Comparison of ENCODE assay signal across 11 cellular contexts in the genomic region with DNA sequence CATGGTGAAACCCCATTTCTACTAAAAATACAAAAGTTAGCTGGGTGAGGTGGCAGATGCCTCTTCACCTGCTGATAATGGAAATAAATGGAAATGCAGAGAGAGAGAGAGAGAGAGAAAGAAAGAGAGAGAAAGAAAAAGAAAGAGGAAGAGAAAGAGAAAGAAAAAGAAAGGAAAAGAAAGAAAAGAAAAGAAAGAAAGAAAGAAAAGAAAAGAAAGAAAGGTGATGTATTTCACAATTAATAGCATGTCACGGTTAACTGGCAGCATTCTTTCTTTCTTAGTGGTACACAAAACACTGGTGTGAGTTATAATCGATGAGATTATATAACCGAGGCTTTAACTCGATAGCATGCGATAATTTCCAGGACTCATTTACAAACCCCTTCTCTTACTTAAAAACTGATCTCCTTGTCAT. TPM values are rescaled to one million over a fixed set of nuclear protein-coding genes. Genes with fewer than 3 reads are reported as not detected.
DNase-seq lines count a peak whose midpoint lies in the region; ATAC-seq and TF ChIP-seq lines count a peak whose summit lies in the region.
"Had no signal": no experiment of that assay in that cellular context is flagged by ENCODE, and none has a peak within 500 bp of the region (broad histone marks: within the 10 kb centered on the region; RNA-seq: fewer than 3 reads in every experiment).

No MANE protein-coding gene starts in this region.

- WGBS in GM23248 (ENCODE audit: low coverage in 1 of 2, low lambda C conversion rate in 2 of 2, missing lambda C conversion rate in 2 of 2), 2 experiments, result 9 to 11% methylated on average over 5 of the region's 5 CpGs
- WGBS in mammary epithelial cell (ENCODE audit: low coverage, missing lambda C conversion rate), result 59% methylated on average over 5 of the region's 5 CpGs

- no peaks in the 10 kb centered on the region for H4K20me1 ChIP-seq in GM23248 (ENCODE audit: insufficient read depth)
- H4K20me1 ChIP-seq in mammary epithelial cell (ENCODE audit: insufficient read depth, low read length), result no peaks in the 10 kb centered on the region

- H3K27me3 ChIP-seq in GM23248 (replicated peaks; ENCODE audit: insufficient read depth) (no peaks in the 10 kb centered on the region), mammary epithelial cell (ENCODE audit: insufficient read depth, low read length) (no peaks in the 10 kb centered on the region)
- H3K27me3 ChIP-seq: left lung had no signal

- no peak overlapping the region for H2AFZ ChIP-seq in GM23248
- no peak overlapping the region for H2AFZ ChIP-seq in mammary epithelial cell (ENCODE audit: low read depth, low read length)

- H3K27ac Mint-ChIP-seq in neural crest cell (ENCODE audit: unreplicated experiment), result no peak overlapping the region

- no peaks in the 10 kb centered on the region for H3K27me3 Mint-ChIP-seq in neural crest cell (ENCODE audit: low read depth)
- H3K27me3 Mint-ChIP-seq: T-cell had no signal

- CTCF ChIA-PET in mammary epithelial cell (lab: Charles Lee; ENCODE audit: low non-redundant PET), result no interaction called here

- H3K4me2 ChIP-seq in GM23248 (ENCODE audit: unreplicated experiment) (peak overlapping the region; percentile 77), mammary epithelial cell (ENCODE audit: insufficient read depth, low read depth, low read length) (peak overlapping the region; percentile 63)

- BruUV-seq in mammary epithelial cell (replicated peaks; lab: Mats Ljungman, UMichigan), result no TSS peak

- no peaks in the 10 kb centered on the region for H3K36me3 ChIP-seq in GM23248 (ENCODE audit: low read depth)
- H3K36me3 ChIP-seq in mammary epithelial cell (ENCODE audit: insufficient read depth, low read length), result no peaks in the 10 kb centered on the region

- H3K4me3 ChIP-seq in GM23248, result peak overlapping the region; percentile 51
- H3K4me3 ChIP-seq in mammary epithelial cell (replicated peaks in 1 of 3; ENCODE audit: insufficient read depth in 1 of 3, low read depth in 2 of 3, low read length in 3 of 3), result no peak overlapping the region
- H3K4me3 ChIP-seq: left lung had no signal

- no peaks in the 10 kb centered on the region for H3K9me2 ChIP-seq in GM23248 (ENCODE audit: insufficient read depth)

- H3K9me3 ChIP-seq in GM23248 (ENCODE audit: low read depth), result no peaks in the 10 kb centered on the region
- no peaks in the 10 kb centered on the region for H3K9me3 ChIP-seq in mammary epithelial cell (replicated peaks; ENCODE audit: insufficient read depth, low read length)
- H3K9me3 ChIP-seq: left lung had no signal

- H3K9ac ChIP-seq in GM23248, result peak overlapping the region; percentile 47
- no peak overlapping the region for H3K9ac ChIP-seq in mammary epithelial cell (ENCODE audit: insufficient read depth, low read length)

- H3K36me3 Mint-ChIP-seq in neural crest cell (ENCODE audit: low read depth), result peaks cover 7% of the 10 kb centered on the region

- peak overlapping the region; percentile 59 for H3K4me3 Mint-ChIP-seq in neural crest cell
- H3K4me3 Mint-ChIP-seq: activated T-helper 1 cell treated with anti-CD3 and anti-CD28 coated beads, Interleukin-12 subunit alpha, Interleukin-12 subunit beta, Interleukin-2, Interleukin-4 antibody, amounts not matched to agents 30 ng/mL and 10 ng/mL and 1 ng/mL, durations not matched to agents 14 hours and 24 hours and 36 hours had no signal

- peaks cover 11% of the 10 kb centered on the region for H3F3A ChIP-seq in GM23248 (ENCODE audit: insufficient read depth)

- dilution Hi-C loops in mammary epithelial cell (cut with HindIII; ENCODE audit: low sequenced_read_pairs), result no loop called here

- H3K9me3 Mint-ChIP-seq in neural crest cell, result no peaks in the 10 kb centered on the region
- H3K9me3 Mint-ChIP-seq: activated T-helper 1 cell treated with anti-CD3 and anti-CD28 coated beads, Interleukin-12 subunit alpha, Interleukin-12 subunit beta, Interleukin-2, Interleukin-4 antibody, amounts not matched to agents 30 ng/mL and 10 ng/mL and 1 ng/mL, durations not matched to agents 14 hours and 24 hours and 36 hours; T-cell had no signal

- H3K79me2 ChIP-seq in GM23248 (ENCODE audit: insufficient read depth) (peaks cover 83% of the 10 kb centered on the region), mammary epithelial cell (ENCODE audit: insufficient read depth, low read length) (peaks cover 34% of the 10 kb centered on the region)

- H3K4me1 Mint-ChIP-seq in neural crest cell, result peaks cover 47% of the 10 kb centered on the region

- intact Hi-C loops in mammary epithelial cell (cut with micrococcal nuclease), result no loop called here

- DNase-seq in GM23248 (peak; percentile 30), mammary epithelial cell (no peak), neural crest cell (ENCODE audit: low read depth, low spot score) (no peak), GM03348 (ENCODE audit: low spot score) (no peak), NCI-H2171 treated with DMSO at 0.1 percent for 48 hours (lab: John Stamatoyannopoulos, UW) (no peak)
- DNase-seq: Karpas-422, left lung, NCI-H526, T-cell had no signal

- peaks cover 23% of the 10 kb centered on the region for H3K4me1 ChIP-seq in GM23248 (ENCODE audit: insufficient read depth)
- H3K4me1 ChIP-seq in mammary epithelial cell (ENCODE audit: insufficient read depth, low read length), result peaks cover 9% of the 10 kb centered on the region

- H3K27ac ChIP-seq in GM23248, result peak overlapping the region; percentile 15; the same call in 1 of the 2 replicates
- H3K27ac ChIP-seq in mammary epithelial cell (ENCODE audit: insufficient read depth, low read depth, low read length), result no peak overlapping the region

- ATAC-seq in HG03175 (IDR thresholded peaks at IDR 0.05; ENCODE audit: unreplicated experiment), result no peak
- ATAC-seq: left lung, T-cell had no signal

- TF ChIP-seq CTCF in mammary epithelial cell (conservative IDR thresholded peaks at IDR 0.05 in 1 of 2, IDR thresholded peaks at IDR 0.05 in 1 of 2; ENCODE audit: extremely low read depth in 1 of 2, insufficient read depth in 1 of 2, low read depth in 1 of 2, low read length in 2 of 2), result no peak
- no peak for TF ChIP-seq CTCF in neural crest cell (conservative IDR thresholded peaks at IDR 0.05)

- in situ Hi-C loops in GM23248 (cut with MboI) (no loop called here), mammary epithelial cell (cut with MboI; ENCODE audit: low sequenced_read_pairs in 2 of 2) (no loop called here)

RNA-seq across cellular contexts. Expression of a gene that starts 3.2 kb away (rescaled TPM):
- 27.6 and 36.3 TPM in 2 replicates for total RNA-seq in GM23248 (2014; rRNA removed; shearing (Covaris generic))
- polyA plus RNA-seq in GM23248 (2016; fragmentation: Nextera tagmentation; extraction: Ambion mirVana) (17.4 and 20.5 TPM in 2 replicates), mammary epithelial cell (28.3 TPM)
- total RNA-seq in mammary epithelial cell (10 to 100 TPM; 37.7 to 88.0 TPM), neural crest cell (19.3 and 22.3 TPM in 2 replicates)
- polyA minus RNA-seq in mammary epithelial cell, result 166 TPM

RNA-seq across cellular contexts. Expression of a gene that starts 3.3 kb away (rescaled TPM):
- total RNA-seq in GM23248 (2014; rRNA removed; shearing (Covaris generic)), result 18.2 and 19.5 TPM in 2 replicates
- polyA plus RNA-seq in GM23248 (2016; fragmentation: Nextera tagmentation; extraction: Ambion mirVana) (21.2 and 23.1 TPM in 2 replicates), mammary epithelial cell (20.9 TPM)
- total RNA-seq in mammary epithelial cell (10 to 100 TPM; 17.5 to 18.3 TPM), neural crest cell (9.1 and 10.1 TPM in 2 replicates)
- polyA minus RNA-seq in mammary epithelial cell, result 30.0 TPM

RNA-seq across cellular contexts. Expression of a gene that starts 24.9 kb away (rescaled TPM):
- 0.43 and 1.5 TPM in 2 replicates for total RNA-seq in GM23248 (2014; rRNA removed; shearing (Covaris generic))
- polyA plus RNA-seq in GM23248 (2016; fragmentation: Nextera tagmentation; extraction: Ambion mirVana) (1.9 and 2.0 TPM in 2 replicates), mammary epithelial cell (2.7 TPM)
- total RNA-seq in mammary epithelial cell (1 to 10 TPM; 1.0 to 3.8 TPM), neural crest cell (7.9 and 9.4 TPM in 2 replicates)
- not detected for polyA minus RNA-seq in mammary epithelial cell

RNA-seq across cellular contexts. Expression of a gene that starts 34.9 kb away (rescaled TPM):
- 8.3 and 16.6 TPM in 2 replicates for total RNA-seq in GM23248 (2014; rRNA removed; shearing (Covaris generic))
- polyA plus RNA-seq in GM23248 (2016; fragmentation: Nextera tagmentation; extraction: Ambion mirVana) (4.3 TPM in 2 replicates), mammary epithelial cell (4.8 TPM)
- total RNA-seq in mammary epithelial cell (10 to 100 TPM; 12.0 to 13.5 TPM), neural crest cell (21.7 and 25.9 TPM in 2 replicates)
- polyA minus RNA-seq in mammary epithelial cell, result 1.6 TPM

RNA-seq across cellular contexts. Expression of a gene that starts 51.3 kb away (rescaled TPM):
- not detected in 2 replicates for total RNA-seq in GM23248 (2014; rRNA removed; shearing (Covaris generic))
- polyA plus RNA-seq in GM23248 (2016; fragmentation: Nextera tagmentation; extraction: Ambion mirVana) (not detected in 2 replicates), mammary epithelial cell (0.46 TPM)
- total RNA-seq in mammary epithelial cell (1 to 10 TPM; 1.0 to 6.2 TPM), neural crest cell (not detected in 2 replicates)
- polyA minus RNA-seq in mammary epithelial cell, result 0.57 TPM
